8 cellular contexts compared by ENCODE assay signal in genomic region chr12:54749191-54749818, GRCh38.
DNase-seq lines count a peak whose midpoint lies in the region; ATAC-seq and TF ChIP-seq lines count a peak whose summit lies in the region.

No MANE protein-coding gene starts in this region.

- peaks cover 21% of the 10 kb centered on the region for H3K4me1 Mint-ChIP-seq in activated T-helper 1 cell treated with anti-CD3 and anti-CD28 coated beads, Interleukin-12 subunit alpha, Interleukin-12 subunit beta, Interleukin-2, Interleukin-4 antibody, amounts not matched to agents 30 ng/mL and 10 ng/mL and 1 ng/mL, durations not matched to agents 14 hours and 24 hours and 36 hours (ENCODE audit: low read depth)

- peak; percentile 49 for DNase-seq in AG08396 (ENCODE audit: low spot score)
- DNase-seq in GM06990 (ENCODE audit: extremely low read depth, insufficient read length): peak; percentile 5
- DNase-seq in NCI-H774 (lab: John Stamatoyannopoulos, UW): peak; percentile 72
- DNase-seq in activated T-helper 1 cell treated with anti-CD3 and anti-CD28 coated beads, Interleukin-12 subunit alpha, Interleukin-12 subunit beta, Interleukin-2, Interleukin-4 antibody, amounts not matched to agents 30 ng/mL and 10 ng/mL and 1 ng/mL, durations not matched to agents 14 hours and 24 hours and 36 hours (ENCODE audit: low spot score): peak; percentile 31
- DNase-seq in glomerular endothelial cell (ENCODE audit: extremely low read depth, low read depth, low spot score): peak; percentile 44
- no peak for DNase-seq in sciatic nerve (ENCODE audit: low spot score)

- no peaks in the 10 kb centered on the region for H3K36me3 ChIP-seq in GM06990 (ENCODE audit: control insufficient read depth, insufficient read depth, low read length)

- no peaks in the 10 kb centered on the region; the same call in 1 of the 2 replicates for H3K27me3 ChIP-seq in GM06990 (replicated peaks; ENCODE audit: control insufficient read depth, insufficient read depth, low read length)

- H3K4me3 Mint-ChIP-seq in activated T-helper 1 cell treated with anti-CD3 and anti-CD28 coated beads, Interleukin-12 subunit alpha, Interleukin-12 subunit beta, Interleukin-2, Interleukin-4 antibody, amounts not matched to agents 30 ng/mL and 10 ng/mL and 1 ng/mL, durations not matched to agents 14 hours and 24 hours and 36 hours: no peak overlapping the region

- peak; percentile 61 for ATAC-seq in HG03039 (IDR thresholded peaks at IDR 0.05; ENCODE audit: unreplicated experiment)
- ATAC-seq in sciatic nerve: peak; percentile 64
- ATAC-seq in HG02852 (IDR thresholded peaks at IDR 0.05; ENCODE audit: unreplicated experiment): no peak

- no peaks in the 10 kb centered on the region for H3K36me3 Mint-ChIP-seq in activated T-helper 1 cell treated with anti-CD3 and anti-CD28 coated beads, Interleukin-12 subunit alpha, Interleukin-12 subunit beta, Interleukin-2, Interleukin-4 antibody, amounts not matched to agents 30 ng/mL and 10 ng/mL and 1 ng/mL, durations not matched to agents 14 hours and 24 hours and 36 hours (ENCODE audit: low read depth)

- no peak overlapping the region for H3K27ac Mint-ChIP-seq in activated T-helper 1 cell treated with anti-CD3 and anti-CD28 coated beads, Interleukin-12 subunit alpha, Interleukin-12 subunit beta, Interleukin-2, Interleukin-4 antibody, amounts not matched to agents 30 ng/mL and 10 ng/mL and 1 ng/mL, durations not matched to agents 14 hours and 24 hours and 36 hours

- peak; percentile 63 for TF ChIP-seq CTCF in GM06990 (IDR thresholded peaks at IDR 0.05; ENCODE audit: insufficient read depth, low read length, poor library complexity, severe bottlenecking)

- intact Hi-C loops in activated T-helper 1 cell treated with anti-CD3 and anti-CD28 coated beads, Interleukin-12 subunit alpha, Interleukin-12 subunit beta, Interleukin-2, Interleukin-4 antibody, amounts not matched to agents 30 ng/mL and 10 ng/mL and 1 ng/mL, durations not matched to agents 14 hours and 24 hours and 36 hours (cut with micrococcal nuclease): loop anchor here (1.0 to 2.0 kb wide), 8 partner anchors 26 to 393 kb away; partner anchors contain the start of gene MUCL1
- intact Hi-C loops in sciatic nerve (cut with DNase I): no loop called here

- peaks cover 5% of the 10 kb centered on the region for H3K27me3 Mint-ChIP-seq in activated T-helper 1 cell treated with anti-CD3 and anti-CD28 coated beads, Interleukin-12 subunit alpha, Interleukin-12 subunit beta, Interleukin-2, Interleukin-4 antibody, amounts not matched to agents 30 ng/mL and 10 ng/mL and 1 ng/mL, durations not matched to agents 14 hours and 24 hours and 36 hours (ENCODE audit: insufficient read depth)

- H3K9me3 Mint-ChIP-seq in activated T-helper 1 cell treated with anti-CD3 and anti-CD28 coated beads, Interleukin-12 subunit alpha, Interleukin-12 subunit beta, Interleukin-2, Interleukin-4 antibody, amounts not matched to agents 30 ng/mL and 10 ng/mL and 1 ng/mL, durations not matched to agents 14 hours and 24 hours and 36 hours: no peaks in the 10 kb centered on the region

- no peak overlapping the region for H3K4me3 ChIP-seq in GM06990 (replicated peaks; ENCODE audit: low read depth, low read length)
